Comparison of ENCODE assay signal across 21 cellular contexts in the genomic region with DNA sequence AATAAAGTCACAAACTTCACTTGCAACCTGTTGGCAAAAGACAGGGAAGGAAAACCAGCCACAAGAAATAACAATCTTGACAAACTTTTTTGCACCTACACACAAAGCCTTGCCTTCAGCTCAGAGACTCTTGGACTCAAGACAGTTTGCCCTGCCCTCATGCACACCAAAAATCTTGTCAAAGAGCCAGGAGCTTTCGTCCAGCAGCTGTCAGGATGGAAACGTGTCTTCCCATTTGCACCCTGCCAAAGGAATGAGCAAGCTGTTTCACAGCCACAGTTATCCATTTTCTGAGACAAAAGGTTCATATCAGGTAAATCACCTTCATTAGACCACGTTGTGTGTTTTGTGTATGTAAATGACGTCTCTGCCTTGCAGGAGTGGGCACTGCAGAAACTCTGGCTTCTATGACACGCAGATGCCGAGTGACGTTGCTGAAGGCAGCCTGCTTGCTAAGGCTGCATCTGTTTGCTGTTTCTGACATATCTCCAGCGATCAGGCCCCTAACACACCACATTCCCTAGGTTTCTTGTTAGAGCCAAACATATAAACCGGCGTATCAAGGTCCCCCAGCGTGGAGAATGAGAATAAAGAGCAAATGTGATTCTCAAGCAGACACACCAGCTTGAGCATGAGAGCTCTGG.
DNase-seq lines count a peak whose midpoint lies in the region; ATAC-seq and TF ChIP-seq lines count a peak whose summit lies in the region.
"Had no signal": no experiment of that assay in that cellular context is flagged by ENCODE, and none has a peak within 500 bp of the region (broad histone marks: within the 10 kb centered on the region; RNA-seq: fewer than 3 reads in every experiment).

No MANE protein-coding gene starts in this region.

- H3K27me3 ChIP-seq in upper lobe of right lung, result no peaks in the 10 kb centered on the region

- H3K27ac ChIP-seq in upper lobe of right lung, result no peak overlapping the region
- H3K27ac ChIP-seq: A549, gastrocnemius medialis, thoracic aorta had no signal

- H3K4me1 ChIP-seq in upper lobe of right lung, result no peaks in the 10 kb centered on the region

- DNase-seq in AG08395 (ENCODE audit: low spot score) (peak; percentile 52), GM03348 (ENCODE audit: low spot score) (peak; percentile 30), RPMI7951 (ENCODE audit: low read depth) (peak; percentile 61), fibroblast of villous mesenchyme (ENCODE audit: low read depth) (peak; percentile 15), DMS153 treated with DMSO at 0.1 percent for 48 hours (lab: John Stamatoyannopoulos, UW; ENCODE audit: unreplicated experiment) (no peak), UCSD-AML1 (lab: John Stamatoyannopoulos, UW; ENCODE audit: unreplicated experiment) (no peak), upper lobe of right lung (no peak)
- no peak for DNase-seq in stimulated activated naive CD8-positive, alpha-beta T cell treated with anti-CD3 and anti-CD28 coated beads, Interleukin-15, Interleukin-2, amounts not matched to agents 100 U/mL and 50 U/mL, for 24 hours
- DNase-seq: activated CD4-positive, alpha-beta T cell treated with anti-CD3 and anti-CD28 coated beads, Interleukin-2, amount 50 U/mL, for 48 hours; activated gamma-delta T cell treated with Interleukin-2 at 50 U/mL for 16 hours; CD4-positive, CD25-positive, alpha-beta regulatory T cell; DMS153; gastrocnemius medialis; KBM-7; NCI-H187; SHP77 treated with DMSO at 0.1 percent for 48 hours; T-helper 2 cell had no signal

- TF ChIP-seq CTCF in fibroblast of villous mesenchyme (IDR thresholded peaks at IDR 0.05; ENCODE audit: insufficient read depth, low read depth, low read length) (no peak), upper lobe of right lung (IDR thresholded peaks at IDR 0.05) (no peak)

- no peaks in the 10 kb centered on the region for H3K36me3 ChIP-seq in upper lobe of right lung
- H3K36me3 ChIP-seq: gastrocnemius medialis, thoracic aorta had no signal

- H3K9me3 ChIP-seq in upper lobe of right lung, result no peaks in the 10 kb centered on the region
- H3K9me3 ChIP-seq: A549, gastrocnemius medialis, thoracic aorta had no signal

- no peak for ATAC-seq in stimulated activated naive CD8-positive, alpha-beta T cell treated with anti-CD3 and anti-CD28 coated beads, Interleukin-15, Interleukin-2, amounts not matched to agents 100 U/mL and 50 U/mL, for 24 hours
- ATAC-seq in upper lobe of right lung, result no peak
- ATAC-seq: gastrocnemius medialis, WTC11 had no signal

- intact Hi-C loops in upper lobe of right lung (cut with DNase I), result no loop called here

- H3K4me3 ChIP-seq in fibroblast of villous mesenchyme (ENCODE audit: low read depth, low read length) (no peak overlapping the region), upper lobe of right lung (no peak overlapping the region)
- H3K4me3 ChIP-seq: A549, gastrocnemius medialis, lung, thoracic aorta had no signal

Comparison
In these comparisons a context has a peak if more than half of its experiments do, and no peak if none do; other contexts are left out.
1. DNase-seq: peak in AG08395 (single experiment), GM03348 (single experiment), RPMI7951 (single experiment) and fibroblast of villous mesenchyme (single experiment); none in DMS153 treated with DMSO at 0.1 percent for 48 hours (single experiment), UCSD-AML1 (single experiment), stimulated activated naive CD8-positive, alpha-beta T cell treated with anti-CD3 and anti-CD28 coated beads, Interleukin-15, Interleukin-2, amounts not matched to agents 100 U/mL and 50 U/mL, for 24 hours (single experiment) and upper lobe of right lung (single experiment).